In genomic region chr10:6980353-6980752, GRCh38 we compare ENCODE assay signal across 1 cellular context.
TF ChIP-seq lines count a peak whose summit lies in the region.

No MANE protein-coding gene starts in this region.

TF ChIP-seq in H1, 55 proteins besides CTCF, POLR2A, EP300 and RAD21 (continued from another document):
- TF ChIP-seq CHD7 (IDR thresholded peaks at IDR 0.05; ENCODE audit: insufficient replicate concordance, low read length) (no peak), TAF1 (IDR thresholded peaks at IDR 0.05; ENCODE audit: low read depth, low read length) (no peak)
TF ChIP-seq in H1: peak in this region for 0.
